Comparison of ENCODE assay signal across 8 cellular contexts in genomic region chr1:15603050-15603965, GRCh38. TPM values are rescaled to one million over a fixed set of nuclear protein-coding genes. Genes with fewer than 3 reads are reported as not detected.
DNase-seq lines count a peak whose midpoint lies in the region; ATAC-seq, FAIRE-seq and TF ChIP-seq lines count a peak whose summit lies in the region.

No MANE protein-coding gene starts in this region.

- peak; percentile 94 for DNase-seq in A549 (ENCODE audit: low read depth in 1 of 2, low spot score in 1 of 2)
- DNase-seq in NCI-H2227 (lab: John Stamatoyannopoulos, UW; ENCODE audit: unreplicated experiment) = peak; percentile 99
- DNase-seq in activated CD4-positive, alpha-beta T cell treated with anti-CD3 and anti-CD28 coated beads for 24 hours (ENCODE audit: low read depth in 2 of 2) = peak; percentile 81 to 87
- peak; percentile 97 for DNase-seq in cerebellum (ENCODE audit: low spot score)
- DNase-seq in keratinocyte (ENCODE audit: low read depth, low spot score) = peak; percentile 69
- DNase-seq in stimulated activated CD4-positive, alpha-beta T cell treated with anti-CD3 and anti-CD28 coated beads, Interleukin-12 subunit alpha, Interleukin-12 subunit beta, amount 100 ng/mL, for 24 hours (ENCODE audit: low read depth in 2 of 2) = peak; percentile 83 to 89

- no peak for TF ChIP-seq EP300 in A549 (IDR thresholded peaks at IDR 0.05)

- H3K27ac ChIP-seq in A549 = peak overlapping the region; percentile 79 to 84
- H3K27ac ChIP-seq in keratinocyte (ENCODE audit: control insufficient read depth, insufficient read depth, low read length) = peak overlapping the region; percentile 76

- ATAC-seq in A549 (peak; percentile 98), HG03097 (IDR thresholded peaks at IDR 0.05; ENCODE audit: low FRiP score, unreplicated experiment) (peak; percentile 93)

- CTCF ChIA-PET in A549 (lab: Yijun Ruan, JAX) = interaction anchor here (0.9 to 1.5 kb wide), 4 partner anchors 11 to 138 kb away, joined by 3 read pairs; no protein-coding TSS in a partner anchor

- peak; percentile 60 for TF ChIP-seq POLR2A in A549 (IDR thresholded peaks at IDR 0.05; ENCODE audit: low read length)
- peak; percentile 82 for TF ChIP-seq POLR2A in GM18526 (IDR thresholded peaks at IDR 0.05; ENCODE audit: extremely low read depth, insufficient read length)

- no peaks in the 10 kb centered on the region for H4K20me1 ChIP-seq in keratinocyte (ENCODE audit: control insufficient read depth, extremely low read depth, insufficient read depth, low read length)

- H3K4me3 ChIP-seq in A549 (peak overlapping the region; percentile 88), keratinocyte (ENCODE audit: control insufficient read depth in 2 of 3, extremely low read depth in 1 of 3, insufficient read depth in 2 of 3, low read depth in 1 of 3, low read length in 3 of 3) (peak overlapping the region; percentile 57 to 90 (median 90))

- 3% methylated on average over 36 of the region's 56 CpGs for WGBS in A549 (ENCODE audit: missing lambda C conversion rate)

- H3K9me3 ChIP-seq in A549 (0 out of 3 replicates have a peak, but pooled peaks cover 2% of the 10 kb centered on the region), keratinocyte (ENCODE audit: control insufficient read depth, low read depth, low read length) (no peaks in the 10 kb centered on the region)

- H3K4me2 ChIP-seq in A549 = peak overlapping the region; percentile 82
- peak overlapping the region; percentile 96 for H3K4me2 ChIP-seq in keratinocyte (ENCODE audit: control insufficient read depth, extremely low read depth, insufficient read depth, low read depth, low read length)

- dilution Hi-C loops in keratinocyte (cut with MboI; ENCODE audit: extremely low pct_ligation_motif_present, low sequenced_read_pairs) = no loop called here

- H2AFZ ChIP-seq in keratinocyte (ENCODE audit: control insufficient read depth, low read length) = peak overlapping the region; percentile 96

- H3K9me1 ChIP-seq in keratinocyte (ENCODE audit: control insufficient read depth, extremely low read depth, insufficient read depth, low read length) = no peaks in the 10 kb centered on the region

- no peaks in the 10 kb centered on the region for H3K27me3 ChIP-seq in keratinocyte (ENCODE audit: control insufficient read depth, extremely low read depth, insufficient read depth, low read length)

- FAIRE-seq in A549 (lab: Jason Lieb, UNC) (peak; percentile 13), keratinocyte (lab: Jason Lieb, UNC) (peak; percentile 92)

- peaks cover 15% of the 10 kb centered on the region for H3K4me1 ChIP-seq in A549
- peaks cover 3% of the 10 kb centered on the region for H3K4me1 ChIP-seq in keratinocyte (ENCODE audit: control insufficient read depth, extremely low read depth, insufficient read depth, low read length)

- no peaks in the 10 kb centered on the region for H3K36me3 ChIP-seq in keratinocyte (ENCODE audit: control insufficient read depth in 2 of 2, extremely low read depth in 1 of 2, insufficient read depth in 2 of 2, low read length in 2 of 2)

- H3K79me2 ChIP-seq in keratinocyte (ENCODE audit: control insufficient read depth, insufficient read depth, low read length) = no peaks in the 10 kb centered on the region

- POLR2A ChIA-PET in A549 (lab: Yijun Ruan, JAX) = interaction anchor here (0.6 to 2.2 kb wide), 4 partner anchors 9 to 210 kb away, joined by 3 to 24 read pairs (median 4); partner anchors contain the start of gene DDI2

- TF ChIP-seq CTCF in A549 (IDR thresholded peaks at IDR 0.05) (no peak), keratinocyte (optimal IDR thresholded peaks at IDR 0.05 in 1 of 3, IDR thresholded peaks at IDR 0.05 in 1 of 3, conservative IDR thresholded peaks at IDR 0.05 in 1 of 3; ENCODE audit: extremely low read depth in 1 of 3, insufficient read depth in 2 of 3, low read length in 3 of 3) (no peak)

- H3K9ac ChIP-seq in keratinocyte (ENCODE audit: control insufficient read depth, extremely low read depth, insufficient read depth, low read length) = peak overlapping the region; percentile 80

- no peak for TF ChIP-seq RAD21 in A549 (conservative IDR thresholded peaks at IDR 0.05 in 1 of 2, IDR thresholded peaks at IDR 0.05 in 1 of 2)

TF ChIP-seq in A549, 52 proteins besides CTCF, POLR2A, EP300 and RAD21 (continues in another document):
- TF ChIP-seq RCOR1 (IDR thresholded peaks at IDR 0.05; ENCODE audit: low read depth, low read length) (no peak), MAFK (IDR thresholded peaks at IDR 0.05; ENCODE audit: partially characterized antibody) (no peak), HEYL (CRISPR knock-in tag; IDR thresholded peaks at IDR 0.05) (no peak), FOSB (CRISPR knock-in tag; IDR thresholded peaks at IDR 0.05) (no peak), HMGXB4 (CRISPR knock-in tag; IDR thresholded peaks at IDR 0.05; ENCODE audit: borderline replicate concordance) (no peak), ZC3H11A (IDR thresholded peaks at IDR 0.05) (no peak), HOXB13 (CRISPR knock-in tag; IDR thresholded peaks at IDR 0.05; ENCODE audit: low read depth) (peak; percentile 69; the same call in 1 of the 2 replicates), HOXA7 (CRISPR knock-in tag; IDR thresholded peaks at IDR 0.05) (no peak), MAZ (IDR thresholded peaks at IDR 0.05; ENCODE audit: borderline replicate concordance, low read depth, low read length) (no peak), PHF8 (IDR thresholded peaks at IDR 0.05; ENCODE audit: borderline replicate concordance, low read depth) (peak; percentile 49; the same call in 1 of the 2 replicates), JUN (IDR thresholded peaks at IDR 0.05) (peak in 1 of 2 experiments; percentile 51; a peak in 2 of 5 replicates), RNF2 (IDR thresholded peaks at IDR 0.05; ENCODE audit: borderline replicate concordance, low read depth) (no peak), E2F6 (IDR thresholded peaks at IDR 0.05; ENCODE audit: borderline replicate concordance, low read depth) (peak; percentile 99), MAX (IDR thresholded peaks at IDR 0.05) (peak; percentile 99), CEBPB (IDR thresholded peaks at IDR 0.05) (peak; percentile 39 to 70; a peak in 3 of 4 replicates), TP53 (CRISPR knock-in tag; IDR thresholded peaks at IDR 0.05) (no peak), BHLHE40 (IDR thresholded peaks at IDR 0.05; ENCODE audit: low read depth, low read length) (peak; percentile 53)

RNA-seq across cellular contexts. Expression of gene DDI2, which starts 13.9 kb away (rescaled TPM):
- polyA plus RNA-seq in A549 (2011; rRNA removed) (8.6 and 11.1 TPM in 2 replicates), A549 (2017; fragmentation: RNase III; extraction: RNeasy Plus Mini Kit Qiagen cat#74134 plus additional on column Dnase treatment) (5.5 to 7.0 TPM (median 6.3 TPM) in 3 replicates), keratinocyte (7.8 to 12.6 TPM (median 11.5 TPM) in 3 replicates)
- 2.7 and 3.3 TPM in 2 replicates for polyA plus RNA-seq in A549 (2012; cell fraction: cytosol; rRNA removed)
- 3.1 and 3.9 TPM in 2 replicates for polyA plus RNA-seq in A549 (2012; cell fraction: nucleus; rRNA removed)
- 17.7 and 20.1 TPM in 2 replicates for polyA minus RNA-seq in A549 (2011; rRNA and poly(A)+ RNA removed)
- 34.2 TPM for total RNA-seq in cerebellum
- 13.4 TPM for polyA plus RNA-seq in keratinocyte (2011; ENCODE audit: low read depth)
- 6.3 and 9.5 TPM in 2 replicates for polyA plus RNA-seq in keratinocyte (2011; cell fraction: cytosol; rRNA removed)
- 18.5 and 21.9 TPM in 2 replicates for polyA plus RNA-seq in keratinocyte (2011; cell fraction: nucleus; rRNA removed)
- polyA plus RNA-seq in keratinocyte (2012; ENCODE audit: low replicate concordance) = 9.8 and 11.6 TPM in 2 replicates
- polyA minus RNA-seq in keratinocyte = 16.6 to 35.9 TPM (median 25.9 TPM) in 3 replicates
- 6.3 TPM for polyA minus RNA-seq in keratinocyte (2011; cell fraction: cytosol; rRNA and poly(A)+ RNA removed)
- 19.0 and 40.8 TPM in 2 replicates for polyA minus RNA-seq in keratinocyte (2011; cell fraction: nucleus; rRNA and poly(A)+ RNA removed)

RNA-seq across cellular contexts. Expression of gene AGMAT, which starts 18.5 kb away (rescaled TPM):
- polyA plus RNA-seq in A549 (2011; rRNA removed) (10.3 and 10.7 TPM in 2 replicates), A549 (2017; fragmentation: RNase III; extraction: RNeasy Plus Mini Kit Qiagen cat#74134 plus additional on column Dnase treatment) (11.9 to 13.1 TPM (median 12.9 TPM) in 3 replicates), keratinocyte (0.18 to 0.46 TPM (median 0.21 TPM) in 3 replicates)
- 7.4 and 10.1 TPM in 2 replicates for polyA plus RNA-seq in A549 (2012; cell fraction: cytosol; rRNA removed)
- 4.5 and 6.1 TPM in 2 replicates for polyA plus RNA-seq in A549 (2012; cell fraction: nucleus; rRNA removed)
- polyA minus RNA-seq in A549 (2011; rRNA and poly(A)+ RNA removed) = 11.0 and 11.9 TPM in 2 replicates
- total RNA-seq in cerebellum = 0.45 TPM
- polyA plus RNA-seq in keratinocyte (2011; ENCODE audit: low read depth) = not detected
- polyA plus RNA-seq in keratinocyte (2011; cell fraction: cytosol; rRNA removed) = 0.18 and 0.29 TPM in 2 replicates
- polyA plus RNA-seq in keratinocyte (2011; cell fraction: nucleus; rRNA removed) = 0.15 TPM in 1 of 2 replicates, not detected in the other
- polyA plus RNA-seq in keratinocyte (2012; ENCODE audit: low replicate concordance) = 0.14 and 0.39 TPM in 2 replicates
- 0.23 to 0.69 TPM (median 0.45 TPM) in 3 replicates for polyA minus RNA-seq in keratinocyte
- not detected for polyA minus RNA-seq in keratinocyte (2011; cell fraction: cytosol; rRNA and poly(A)+ RNA removed)
- polyA minus RNA-seq in keratinocyte (2011; cell fraction: nucleus; rRNA and poly(A)+ RNA removed) = 0.21 and 0.47 TPM in 2 replicates

Comparison
In these comparisons a context has a peak if more than half of its experiments do, and no peak if none do; other contexts are left out.
1. Peak in every context shown above with its lines: DNase-seq, ATAC-seq, H3K4me3 ChIP-seq and H3K27ac ChIP-seq.